ENCODE assay signal across 12 cellular contexts in genomic region chr1:183427591-183427990, GRCh38. TPM values are rescaled to one million over a fixed set of nuclear protein-coding genes. Genes with fewer than 3 reads are reported as not detected.
"Had no signal": no experiment of that assay in that cellular context is flagged by ENCODE, and none has a peak within 500 bp of the region (broad histone marks: within the 10 kb centered on the region; RNA-seq: fewer than 3 reads in every experiment).

No MANE protein-coding gene starts in this region.

RNA-seq across cellular contexts. Expression of gene NMNAT2, which starts 9.4 kb away (rescaled TPM):
- total RNA-seq: activated B cell treated with CpG ODN at 0.5 μM for 24 hours; activated CD4-positive, alpha-beta memory T cell treated with anti-CD3 and anti-CD28 coated beads for 36 hours; activated CD4-positive, alpha-beta T cell treated with anti-CD3 and anti-CD28 coated beads, Interleukin-2, amount 10 ng/mL, durations not matched to agents 24 days and 14 days; activated CD8-positive, alpha-beta memory T cell treated with anti-CD3 and anti-CD28 coated beads for 36 hours; activated CD8-positive, alpha-beta T cell treated with anti-CD3 and anti-CD28 coated beads for 36 hours; activated naive CD4-positive, alpha-beta T cell treated with anti-CD3 and anti-CD28 coated beads for 36 hours; activated naive CD4-positive, alpha-beta T cell treated with anti-CD3 and anti-CD28 coated beads, Interleukin-2, amount 50 U/mL, for 72 hours; activated naive CD8-positive, alpha-beta T cell treated with anti-CD3 and anti-CD28 coated beads for 36 hours; activated T-cell treated with anti-CD3 and anti-CD28 coated beads, Interleukin-2, amount 50 U/mL, for 4 hours; activated T-cell treated with anti-CD3 and anti-CD28 coated beads, Interleukin-2, amount 50 U/mL, for 72 hours; activated T-helper 1 cell treated with anti-CD3 and anti-CD28 coated beads, Interleukin-12 subunit alpha, Interleukin-12 subunit beta, Interleukin-2, Interleukin-4 antibody, amounts not matched to agents 30 ng/mL and 10 ng/mL and 1 ng/mL, durations not matched to agents 14 hours and 24 hours and 36 hours; activated T-helper 17 cell treated with anti-CD3 and anti-CD28 coated beads, Interleukin-2, amount 50 U/mL, for 72 hours had no signal
